ENCODE assay signal across 21 cellular contexts in the genomic region with DNA sequence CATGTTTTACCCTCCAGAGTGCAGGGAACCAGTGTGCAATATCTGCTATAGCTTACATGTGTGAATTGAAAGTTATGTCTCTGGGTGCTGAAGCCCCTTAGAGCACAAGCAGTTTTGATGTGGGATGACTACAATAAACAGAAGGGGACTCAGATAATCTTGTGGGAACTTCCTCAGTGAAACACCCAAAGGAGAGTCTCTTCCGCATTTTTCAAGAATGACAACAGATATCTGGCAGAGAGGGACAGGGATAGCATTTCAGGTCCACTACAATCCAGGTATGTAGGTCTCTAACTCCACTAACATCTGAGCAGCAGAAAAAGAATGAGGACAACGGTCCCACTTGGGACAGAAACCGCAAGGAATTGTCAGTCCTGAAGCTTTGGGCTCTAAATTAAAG.
"Had no signal": no experiment of that assay in that cellular context is flagged by ENCODE, and none has a peak within 500 bp of the region (broad histone marks: within the 10 kb centered on the region; RNA-seq: fewer than 3 reads in every experiment).

No MANE protein-coding gene starts in this region.

- H3K27ac ChIP-seq: foreskin keratinocyte, left ventricle myocardium inferior, lower lobe of right lung, neural progenitor cell, ovary, right atrium auricular region, sigmoid colon, skin epidermis, stomach, thoracic aorta, transverse colon had no signal

- DNase-seq: effector memory CD8-positive, alpha-beta T cell; foreskin keratinocyte; immature natural killer cell; left cardiac atrium; left ventricle myocardium inferior; lower lobe of right lung; midbrain; nucleus accumbens; ovary; sigmoid colon; stimulated activated CD4-positive, alpha-beta T cell treated with anti-CD3 and anti-CD28 coated beads, Interleukin-2, amount 100 ng/mL, for 24 hours; stimulated activated CD4-positive, alpha-beta T cell treated with anti-CD3 and anti-CD28 coated beads, Interleukin-4, amount 100 ng/mL, for 4 hours; stimulated activated naive CD4-positive, alpha-beta T cell; stomach; substantia nigra; transverse colon had no signal

- H3K4me2 ChIP-seq: neural progenitor cell had no signal

- H2AFZ ChIP-seq: neural progenitor cell had no signal

- H3K27me3 ChIP-seq: foreskin keratinocyte, neural progenitor cell, ovary, right atrium auricular region, sigmoid colon, stomach, transverse colon had no signal

- H3K9me3 ChIP-seq: left ventricle myocardium inferior, lower lobe of right lung, ovary, right atrium auricular region, sigmoid colon, stomach, thoracic aorta, transverse colon had no signal

- H3K4me3 ChIP-seq: left ventricle myocardium inferior, lower lobe of right lung, neural progenitor cell, ovary, right atrium auricular region, sigmoid colon, skin epidermis, stomach, thoracic aorta, transverse colon had no signal

- H3K4me1 ChIP-seq: foreskin keratinocyte, left ventricle myocardium inferior, lower lobe of right lung, neural progenitor cell, right atrium auricular region, sigmoid colon, stomach, transverse colon had no signal

- ATAC-seq: effector memory CD8-positive, alpha-beta T cell; foreskin keratinocyte; left cardiac atrium; lower lobe of right lung; natural killer cell treated with Interleukin-12 subunit alpha and Interleukin-12 subunit beta and Interleukin-15 and Interleukin-18, amount 100 ng/mL, for 72 hours had no signal

- H3K36me3 ChIP-seq: left ventricle myocardium inferior, lower lobe of right lung, neural progenitor cell, ovary, right atrium auricular region, sigmoid colon, stomach, thoracic aorta, transverse colon had no signal

- H3K9ac ChIP-seq: neural progenitor cell had no signal
